In the genomic region with DNA sequence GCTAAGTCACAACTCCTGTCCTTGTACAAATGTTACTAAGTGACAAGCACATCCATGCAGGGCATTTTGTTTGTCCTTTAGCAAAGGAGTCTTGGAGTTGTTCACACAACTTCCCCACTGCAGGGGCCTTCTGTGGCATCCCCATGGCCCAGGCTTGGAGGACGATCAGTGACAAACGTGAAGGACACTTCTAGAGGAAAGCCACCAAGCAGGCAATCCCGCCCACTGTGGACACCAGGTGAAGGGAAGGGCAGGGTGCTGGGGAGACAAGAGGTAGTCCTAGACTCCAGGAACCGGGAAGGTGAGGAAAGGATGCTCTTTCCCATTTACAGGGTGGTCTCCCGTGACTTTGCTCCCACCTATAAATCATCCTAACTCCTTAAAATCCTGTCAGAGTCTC, we compare ENCODE assay signal across 27 cellular contexts.
"Had no signal": no experiment of that assay in that cellular context is flagged by ENCODE, and none has a peak within 500 bp of the region (broad histone marks: within the 10 kb centered on the region; RNA-seq: fewer than 3 reads in every experiment).

No MANE protein-coding gene starts in this region.

- H3K27ac ChIP-seq: gastrocnemius medialis, left ventricle myocardium inferior, neural progenitor cell, skin epidermis, thoracic aorta, uterus, WERI-Rb-1 had no signal

- H3K36me3 ChIP-seq: neural progenitor cell, uterus had no signal

- ATAC-seq: activated CD4-positive, CD25-positive, alpha-beta regulatory T cell treated with anti-CD3 and anti-CD28 coated beads, Interleukin-2, amount 50 U/mL, for 24 hours; gastrocnemius medialis; sciatic nerve; stimulated activated effector memory CD8-positive, alpha-beta T cell treated with anti-CD3 and anti-CD28 coated beads, Interleukin-12 subunit alpha, Interleukin-12 subunit beta, amount 100 ng/mL, for 72 hours had no signal

- H3K9me3 ChIP-seq: gastrocnemius medialis, left ventricle myocardium inferior, thoracic aorta, uterus had no signal

- DNase-seq: activated CD4-positive, alpha-beta memory T cell treated with anti-CD3 and anti-CD28 coated beads for 36 hours; activated CD4-positive, alpha-beta T cell treated with anti-CD3 and anti-CD28 coated beads, Interleukin-2, amount 10 ng/mL, durations not matched to agents 24 days and 14 days; activated CD8-positive, alpha-beta memory T cell treated with anti-CD3 and anti-CD28 coated beads, Interleukin-2, amount 50 U/mL, for 4 hours; activated gamma-delta T cell treated with Interleukin-2 at 50 U/mL for 16 hours; activated naive CD4-positive, alpha-beta T cell treated with anti-CD3 and anti-CD28 coated beads, Interleukin-2, amount 50 U/mL, for 16 hours; activated T-cell treated with anti-CD3 and anti-CD28 coated beads, Interleukin-2, amount 50 U/mL, for 1 hour; amygdala; central memory CD4-positive, alpha-beta T cell; effector CD4-positive, alpha-beta T cell; erythroblast; gastrocnemius medialis; glutamatergic neuron; left ventricle myocardium inferior; stimulated activated CD4-positive, alpha-beta T cell treated with anti-CD3 and anti-CD28 coated beads, Interleukin-4, amount 100 ng/mL, for 24 hours; T1000; uterus; WERI-Rb-1 had no signal

- H3K4me3 Mint-ChIP-seq: activated CD4-positive, alpha-beta memory T cell treated with anti-CD3 and anti-CD28 coated beads for 36 hours; activated CD4-positive, alpha-beta T cell treated with anti-CD3 and anti-CD28 coated beads, Interleukin-2, amount 10 ng/mL, durations not matched to agents 24 days and 14 days; neural progenitor cell; stimulated activated effector memory CD8-positive, alpha-beta T cell treated with anti-CD3 and anti-CD28 coated beads, Interleukin-12 subunit alpha, Interleukin-12 subunit beta, amount 100 ng/mL, for 72 hours; stimulated activated naive CD8-positive, alpha-beta T cell treated with anti-CD3 and anti-CD28 coated beads, Interleukin-15, Interleukin-2, amounts not matched to agents 100 ng/mL and 50 ng/mL, for 24 hours; T-helper 1 cell treated with Interleukin-12 subunit alpha and Interleukin-12 subunit beta and Interleukin-4 antibody, amounts not matched to agents 30 μg/mL and 1 μg/mL, for 36 hours; type B pancreatic cell had no signal

- H3K4me3 ChIP-seq: gastrocnemius medialis, left ventricle myocardium inferior, neural progenitor cell, skin epidermis, thoracic aorta, uterus had no signal

- H2AFZ ChIP-seq: neural progenitor cell had no signal

- FAIRE-seq: islet of Langerhans had no signal

- H3K4me2 ChIP-seq: neural progenitor cell had no signal

- H3K27me3 ChIP-seq: gastrocnemius medialis, neural progenitor cell, uterus had no signal

- H3K27ac Mint-ChIP-seq: activated CD4-positive, alpha-beta memory T cell treated with anti-CD3 and anti-CD28 coated beads for 36 hours; activated CD4-positive, alpha-beta T cell treated with anti-CD3 and anti-CD28 coated beads, Interleukin-2, amount 10 ng/mL, durations not matched to agents 24 days and 14 days; neural progenitor cell; stimulated activated effector memory CD8-positive, alpha-beta T cell treated with anti-CD3 and anti-CD28 coated beads, Interleukin-12 subunit alpha, Interleukin-12 subunit beta, amount 100 ng/mL, for 72 hours; stimulated activated naive CD8-positive, alpha-beta T cell treated with anti-CD3 and anti-CD28 coated beads, Interleukin-15, Interleukin-2, amounts not matched to agents 100 ng/mL and 50 ng/mL, for 24 hours; T-helper 1 cell treated with Interleukin-12 subunit alpha and Interleukin-12 subunit beta and Interleukin-4 antibody, amounts not matched to agents 30 μg/mL and 1 μg/mL, for 36 hours; type B pancreatic cell had no signal

- H3K27me3 Mint-ChIP-seq: activated CD4-positive, alpha-beta memory T cell treated with anti-CD3 and anti-CD28 coated beads for 36 hours; activated CD4-positive, alpha-beta T cell treated with anti-CD3 and anti-CD28 coated beads, Interleukin-2, amount 10 ng/mL, durations not matched to agents 24 days and 14 days; stimulated activated naive CD8-positive, alpha-beta T cell treated with anti-CD3 and anti-CD28 coated beads, Interleukin-15, Interleukin-2, amounts not matched to agents 100 ng/mL and 50 ng/mL, for 24 hours; type B pancreatic cell had no signal

- H3K9me3 Mint-ChIP-seq: activated CD4-positive, alpha-beta memory T cell treated with anti-CD3 and anti-CD28 coated beads for 36 hours; activated CD4-positive, alpha-beta T cell treated with anti-CD3 and anti-CD28 coated beads, Interleukin-2, amount 10 ng/mL, durations not matched to agents 24 days and 14 days; neural progenitor cell; stimulated activated effector memory CD8-positive, alpha-beta T cell treated with anti-CD3 and anti-CD28 coated beads, Interleukin-12 subunit alpha, Interleukin-12 subunit beta, amount 100 ng/mL, for 72 hours; stimulated activated naive CD8-positive, alpha-beta T cell treated with anti-CD3 and anti-CD28 coated beads, Interleukin-15, Interleukin-2, amounts not matched to agents 100 ng/mL and 50 ng/mL, for 24 hours; T-helper 1 cell treated with Interleukin-12 subunit alpha and Interleukin-12 subunit beta and Interleukin-4 antibody, amounts not matched to agents 30 μg/mL and 1 μg/mL, for 36 hours; type B pancreatic cell had no signal

- H3K9ac ChIP-seq: neural progenitor cell had no signal
